15 cellular contexts compared by ENCODE assay signal in the genomic region with DNA sequence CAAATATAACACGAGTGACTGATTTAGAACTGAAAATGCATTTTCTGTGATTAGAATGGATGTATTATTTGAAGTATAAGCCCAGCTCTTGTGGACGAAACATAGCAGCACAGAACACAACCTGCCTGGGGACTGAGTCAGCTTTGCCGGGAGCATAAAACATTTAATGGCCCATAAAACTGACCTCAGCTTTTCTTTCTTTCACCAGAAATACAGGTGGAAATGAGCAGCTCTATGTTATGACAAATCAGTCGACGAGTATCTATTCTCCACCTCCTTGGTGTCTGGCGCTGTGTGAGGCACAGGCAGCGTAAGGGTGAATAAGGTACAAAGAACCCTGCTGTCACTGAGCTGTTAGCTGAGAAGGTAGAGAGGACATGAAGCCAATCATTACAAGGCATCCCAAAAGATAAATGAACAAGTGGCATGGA.
DNase-seq lines count a peak whose midpoint lies in the region; ATAC-seq, FAIRE-seq and TF ChIP-seq lines count a peak whose summit lies in the region.
"Had no signal": no experiment of that assay in that cellular context is flagged by ENCODE, and none has a peak within 500 bp of the region (broad histone marks: within the 10 kb centered on the region; RNA-seq: fewer than 3 reads in every experiment).

No MANE protein-coding gene starts in this region.

- no peaks in the 10 kb centered on the region for H3K79me2 ChIP-seq in hepatocyte

- H3K27me3 ChIP-seq in hepatocyte: no peaks in the 10 kb centered on the region
- H3K27me3 ChIP-seq: right atrium auricular region had no signal

- WGBS in hepatocyte (ENCODE audit: low lambda C conversion rate, missing lambda C conversion rate): 38% methylated on average over 7 of the region's 7 CpGs

- no peak overlapping the region for H3K4me3 ChIP-seq in hepatocyte
- H3K4me3 ChIP-seq: right atrium auricular region had no signal

- H3K27ac ChIP-seq in VCaP (peak overlapping the region; percentile 85), hepatocyte (peak overlapping the region; percentile 28)
- H3K27ac ChIP-seq: 22Rv1 had no signal

- H3K4me2 ChIP-seq in hepatocyte: peak overlapping the region; percentile 2

- no peaks in the 10 kb centered on the region for H4K20me1 ChIP-seq in hepatocyte (ENCODE audit: insufficient read depth, poor library complexity, severe bottlenecking)

- TF ChIP-seq CTCF in VCaP (conservative IDR thresholded peaks at IDR 0.05): no peak
- TF ChIP-seq CTCF in hepatocyte (IDR thresholded peaks at IDR 0.05; ENCODE audit: poor library complexity): no peak

- peaks cover 20% of the 10 kb centered on the region for H3K4me1 ChIP-seq in hepatocyte (ENCODE audit: insufficient read depth)

- no peak for ATAC-seq in HG03571 (IDR thresholded peaks at IDR 0.05; ENCODE audit: unreplicated experiment)
- ATAC-seq in HG03097 (IDR thresholded peaks at IDR 0.05; ENCODE audit: low FRiP score, unreplicated experiment): no peak
- ATAC-seq: left lobe of liver had no signal

- H3K36me3 ChIP-seq in hepatocyte (replicated peaks; ENCODE audit: insufficient read depth, low read depth): no peaks in the 10 kb centered on the region
- H3K36me3 ChIP-seq: right atrium auricular region had no signal

- DNase-seq in DMS153 (lab: John Stamatoyannopoulos, UW) (peak; percentile 4), DMS153 treated with DMSO at 0.1 percent for 48 hours (lab: John Stamatoyannopoulos, UW; ENCODE audit: unreplicated experiment) (no peak), hepatocyte (ENCODE audit: low spot score) (peak; percentile 48), urothelium cell line (ENCODE audit: low spot score) (peak; percentile 75)
- no peak for DNase-seq in activated naive CD4-positive, alpha-beta T cell treated with Interleukin-2 at 50 U/mL for 16 hours
- DNase-seq: activated CD4-positive, alpha-beta T cell treated with anti-CD3 and anti-CD28 coated beads for 1 hour; activated naive CD4-positive, alpha-beta T cell treated with anti-CD3 and anti-CD28 coated beads, Interleukin-2, amount 50 U/mL, for 16 hours; NCI-H1436 had no signal

- FAIRE-seq in urothelium cell line (lab: Jason Lieb, UNC): peak; percentile 93
- FAIRE-seq: endometrium had no signal

- H3K9me2 ChIP-seq in hepatocyte (replicated peaks; ENCODE audit: insufficient read depth): no peaks in the 10 kb centered on the region

- H3K9me3 ChIP-seq in hepatocyte (ENCODE audit: low read depth): no peaks in the 10 kb centered on the region
- H3K9me3 ChIP-seq: right atrium auricular region had no signal

- no peak overlapping the region for H2AFZ ChIP-seq in hepatocyte

Comparison
In these comparisons a context has a peak if more than half of its experiments do, and no peak if none do; other contexts are left out.
1. DNase-seq: peak in DMS153 (single experiment), hepatocyte (single experiment) and urothelium cell line (single experiment); none in DMS153 treated with DMSO at 0.1 percent for 48 hours (single experiment) and activated naive CD4-positive, alpha-beta T cell treated with Interleukin-2 at 50 U/mL for 16 hours (single experiment).